ENCODE assay signal across 8 cellular contexts in the genomic region with DNA sequence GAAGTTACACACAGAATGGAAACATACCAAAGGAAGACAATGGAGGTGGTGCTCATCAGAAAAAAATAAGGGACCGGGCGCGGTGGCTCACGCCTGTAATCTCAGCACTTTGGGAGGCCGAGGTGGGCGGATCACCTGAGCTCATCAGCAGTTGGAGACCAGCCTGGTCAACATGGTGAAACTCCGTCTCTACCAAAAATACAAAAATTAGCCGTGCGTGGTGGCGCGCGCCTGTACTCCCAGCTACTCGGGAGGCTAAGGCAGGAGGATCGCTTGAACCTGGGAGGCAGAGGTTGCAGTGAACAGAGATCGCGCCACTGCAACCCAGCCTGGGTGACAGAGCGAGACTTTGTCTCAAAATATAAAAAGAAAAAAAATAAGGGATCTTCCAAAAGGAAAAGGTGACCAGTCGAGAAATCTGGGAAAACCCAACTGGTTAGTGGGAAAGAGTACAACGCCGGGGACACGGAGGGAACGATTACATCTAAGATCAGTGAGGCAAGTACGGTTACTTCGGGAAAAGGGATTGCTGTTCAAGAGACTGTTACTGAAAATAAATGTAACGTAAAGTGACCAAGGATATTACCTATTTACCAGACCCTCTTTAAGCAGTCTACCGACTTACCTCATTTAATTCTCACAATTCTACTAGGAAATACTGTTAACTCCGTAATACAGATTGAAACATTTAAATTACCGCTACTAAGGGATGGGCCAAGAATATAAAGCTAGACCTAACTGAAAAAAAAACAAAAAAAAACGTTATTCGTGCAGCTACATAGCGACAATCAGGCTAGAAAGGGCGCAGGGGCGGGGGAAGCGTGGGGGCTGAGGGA. TPM values are rescaled to one million over a fixed set of nuclear protein-coding genes. Genes with fewer than 3 reads are reported as not detected.
DNase-seq lines count a peak whose midpoint lies in the region; ATAC-seq and TF ChIP-seq lines count a peak whose summit lies in the region.

No MANE protein-coding gene starts in this region.

- no peaks in the 10 kb centered on the region for H3K27me3 ChIP-seq in left ventricle myocardium inferior (ENCODE audit: low read depth)

- H3K9me3 ChIP-seq in left ventricle myocardium inferior (replicated peaks): no peaks in the 10 kb centered on the region

- H3K36me3 ChIP-seq in left ventricle myocardium inferior: peaks cover 36% of the 10 kb centered on the region

- DNase-seq in NCI-H526 treated with DMSO at 0.1 percent for 48 hours (lab: John Stamatoyannopoulos, UW): peak; percentile 52
- no peak for DNase-seq in NCI-H526 (lab: John Stamatoyannopoulos, UW)
- peak; percentile 15 to 38 for DNase-seq in activated CD4-positive, alpha-beta T cell treated with anti-CD3 and anti-CD28 coated beads, Interleukin-2, amount 50 U/mL, for 48 hours
- DNase-seq in left ventricle myocardium inferior: no peak
- no peak for DNase-seq in SKM-1 treated with dmso at 0.1 percent for 144 hours (lab: John Stamatoyannopoulos, UW; ENCODE audit: unreplicated experiment)
- DNase-seq in germinal center (ENCODE audit: low spot score): no peak

- H3K27ac ChIP-seq in left ventricle myocardium inferior (replicated peaks): peak overlapping the region; percentile 94
- peak overlapping the region in 20 of 21 experiments; percentile 12 to 90 (median 78) for H3K27ac ChIP-seq in skin epidermis

- peaks cover 32% of the 10 kb centered on the region for H3K4me1 ChIP-seq in left ventricle myocardium inferior

- no peak for ATAC-seq in HG02973 (IDR thresholded peaks at IDR 0.05; ENCODE audit: unreplicated experiment)

- TF ChIP-seq CTCF in left ventricle myocardium inferior (IDR thresholded peaks at IDR 0.05; ENCODE audit: borderline replicate concordance): no peak

- peak overlapping the region; percentile 75 for H3K4me3 ChIP-seq in left ventricle myocardium inferior
- H3K4me3 ChIP-seq in skin epidermis: peak overlapping the region; percentile 56 to 95 (median 72)

- intact Hi-C loops in left ventricle myocardium inferior (cut with micrococcal nuclease): no loop called here

RNA-seq across cellular contexts. Expression of a gene that starts 0.8 kb away (rescaled TPM):
- total RNA-seq in left ventricle myocardium inferior: 123 TPM

RNA-seq across cellular contexts. Expression of a gene that starts 1.1 kb away (rescaled TPM):
- total RNA-seq in left ventricle myocardium inferior: 0.58 TPM

RNA-seq across cellular contexts. Expression of a gene that starts 31.7 kb away (rescaled TPM):
- total RNA-seq in left ventricle myocardium inferior: not detected

RNA-seq across cellular contexts. Expression of a gene that starts 38.2 kb away (rescaled TPM):
- total RNA-seq in left ventricle myocardium inferior: not detected

RNA-seq across cellular contexts. Expression of a gene that starts 41.8 kb away (rescaled TPM):
- total RNA-seq in left ventricle myocardium inferior: 14.2 TPM

Comparison
In these comparisons a context has a peak if more than half of its experiments do, and no peak if none do; other contexts are left out.
1. DNase-seq: peak in NCI-H526 treated with DMSO at 0.1 percent for 48 hours (single experiment) and activated CD4-positive, alpha-beta T cell treated with anti-CD3 and anti-CD28 coated beads, Interleukin-2, amount 50 U/mL, for 48 hours (2 of 2); none in NCI-H526 (0 of 2), left ventricle myocardium inferior (single experiment), SKM-1 treated with dmso at 0.1 percent for 144 hours (single experiment) and germinal center (single experiment).